ENCODE assay signal across 16 cellular contexts in genomic region chr11:47941907-47942558, GRCh38. TPM values are rescaled to one million over a fixed set of nuclear protein-coding genes. Genes with fewer than 3 reads are reported as not detected.
A peak's percentile ranks its signal among the peaks of the same experiment; 100 is the strongest.
DNase-seq lines count a peak whose midpoint lies in the region; ATAC-seq, FAIRE-seq and TF ChIP-seq lines count a peak whose summit lies in the region.
"Had no signal": no experiment of that assay in that cellular context is flagged by ENCODE, and none has a peak within 500 bp of the region (broad histone marks: within the 10 kb centered on the region; RNA-seq: fewer than 3 reads in every experiment).

No MANE protein-coding gene starts in this region.

- TF ChIP-seq RAD21 in K562 (CRISPR knock-in tag; conservative IDR thresholded peaks at IDR 0.05 in 1 of 2, IDR thresholded peaks at IDR 0.05 in 1 of 2), result no peak

- H3K4me2 ChIP-seq in K562 (ENCODE audit: insufficient read depth, low read length), result no peak overlapping the region
- H3K4me2 ChIP-seq in osteoblast (ENCODE audit: insufficient read depth, low read length), result no peak overlapping the region

- H3K79me2 ChIP-seq in K562 (ENCODE audit: control insufficient read depth, insufficient read depth, low read length), result no peaks in the 10 kb centered on the region
- H3K79me2 ChIP-seq in osteoblast (ENCODE audit: insufficient read depth, low read length), result no peaks in the 10 kb centered on the region

- H3K27me3 ChIP-seq in K562 (ENCODE audit: control insufficient read depth in 2 of 2, insufficient read depth in 2 of 2, low read length in 2 of 2) (no peaks in the 10 kb centered on the region), osteoblast (ENCODE audit: insufficient read depth, low read length) (no peaks in the 10 kb centered on the region)

- POLR2A ChIA-PET in K562 (lab: Yijun Ruan, JAX), result interaction anchor here (0.7 kb wide), 1 partner anchor 63 kb away, joined by 3 read pairs; no protein-coding TSS in a partner anchor

- H3K9me3 ChIP-seq in K562 (replicated peaks; ENCODE audit: control insufficient read depth, insufficient read depth, low read depth, low read length), result no peaks in the 10 kb centered on the region
- H3K9me3 ChIP-seq in osteoblast (ENCODE audit: low read depth, low read length), result no peaks in the 10 kb centered on the region
- H3K9me3 ChIP-seq: SK-N-SH had no signal

- in situ Hi-C loops in K562 (cut with MboI), result no loop called here

- no peak overlapping the region for H3K27ac ChIP-seq in K562 (ENCODE audit: extremely low read depth, low read depth, low read length)
- H3K27ac ChIP-seq in osteoblast (ENCODE audit: low read depth, low read length), result no peak overlapping the region

- TF ChIP-seq EP300 in K562 (IDR thresholded peaks at IDR 0.05; ENCODE audit: low read length), result no peak

- H2AFZ ChIP-seq in K562 (ENCODE audit: low read depth, low read length), result peak overlapping the region; percentile 43
- H2AFZ ChIP-seq in osteoblast (ENCODE audit: low read length), result no peak overlapping the region

- H3K36me3 ChIP-seq in K562 (ENCODE audit: control insufficient read depth, insufficient read depth, low read length), result no peaks in the 10 kb centered on the region
- no peaks in the 10 kb centered on the region for H3K36me3 ChIP-seq in osteoblast (ENCODE audit: insufficient read depth, low read length)

- no TSS peak for BruUV-seq in K562 (replicated peaks; lab: Mats Ljungman, UMichigan)

- CTCF ChIA-PET in K562 (lab: Yijun Ruan, JAX; ENCODE audit: low intra/inter-chr PET ratio), result no interaction called here

- no peaks in the 10 kb centered on the region for H3K9me1 ChIP-seq in K562 (ENCODE audit: control insufficient read depth, insufficient read depth, low read length)

- TF ChIP-seq POLR2A in K562 (conservative IDR thresholded peaks at IDR 0.05), result no peak

- TF ChIP-seq CTCF in K562 (IDR thresholded peaks at IDR 0.05 in 2 of 3, conservative IDR thresholded peaks at IDR 0.05 in 1 of 3; ENCODE audit: insufficient read depth in 2 of 3, low read depth in 1 of 3, low read length in 3 of 3) (no peak), osteoblast (IDR thresholded peaks at IDR 0.05; ENCODE audit: extremely low read depth, low read depth, low read length) (no peak)

- H3K4me3 ChIP-seq in K562 (no peak overlapping the region), osteoblast (ENCODE audit: insufficient read depth, low read length) (no peak overlapping the region)

- ATAC-seq in GM19351 (IDR thresholded peaks at IDR 0.05; ENCODE audit: unreplicated experiment) (peak; percentile 61), K562 (no peak)

- DNase-seq in MV-4-11 (lab: John Stamatoyannopoulos, UW) (peak; percentile 80), K562 (ENCODE audit: extremely low read depth in 1 of 4, low spot score in 3 of 4) (peak in 1 of 4 experiments; percentile 36), osteoblast (ENCODE audit: insufficient read length, low spot score, missing footprints) (peak; percentile 26), NCI-H1930 (lab: John Stamatoyannopoulos, UW) (no peak), AG08395 (ENCODE audit: low spot score) (no peak), amniotic stem cell (lab: John Stamatoyannopoulos, UW) (no peak), NCI-H446 (lab: John Stamatoyannopoulos, UW) (no peak)
- DNase-seq: activated CD4-positive, CD25-positive, alpha-beta regulatory T cell; CD4-positive, alpha-beta memory T cell; glutamatergic neuron; HCEC 1CT; NCI-H1417 treated with DMSO at 0.1 percent for 48 hours; NCI-H510A treated with DMSO at 0.1 percent for 48 hours; SK-N-SH had no signal

- peaks cover 34 to 42% of the 10 kb centered on the region in 2 experiments for H3K4me1 ChIP-seq in K562 (replicated peaks in 1 of 2; ENCODE audit: control insufficient read depth in 2 of 2, insufficient read depth in 2 of 2, low read length in 2 of 2)
- H3K4me1 ChIP-seq in osteoblast (ENCODE audit: insufficient read depth, low read length), result peaks cover 34% of the 10 kb centered on the region

- 55% methylated on average over 7 of the region's 7 CpGs for WGBS in K562 (ENCODE audit: insufficient coverage, low coverage, missing lambda C conversion rate)

- no peak overlapping the region; a peak in 1 of 4 replicates for H3K9ac ChIP-seq in K562 (ENCODE audit: insufficient read depth in 1 of 2, low read depth in 2 of 2, low read length in 2 of 2)
- H3K9ac ChIP-seq: SK-N-SH had no signal

- H4K20me1 ChIP-seq in K562 (replicated peaks; ENCODE audit: control insufficient read depth, insufficient read depth, low read length) (no peaks in the 10 kb centered on the region), osteoblast (ENCODE audit: insufficient read depth, low read length) (no peaks in the 10 kb centered on the region)

- no peak for FAIRE-seq in K562 (lab: Jason Lieb, UNC)
- FAIRE-seq: GM18507 had no signal

- intact Hi-C loops in K562 (cut with micrococcal nuclease), result no loop called here

TF ChIP-seq in K562, 482 proteins besides CTCF, POLR2A, EP300 and RAD21:
- TF ChIP-seq CEBPG (CRISPR knock-in tag; IDR thresholded peaks at IDR 0.05) (no peak), CEBPG (tag; conservative IDR thresholded peaks at IDR 0.05 in 1 of 2, IDR thresholded peaks at IDR 0.05 in 1 of 2) (0 out of 4 replicates have a peak, but pooled peaks of 1 of the 2 experiments have one; percentile 41), PBX2 (CRISPR knock-in tag; IDR thresholded peaks at IDR 0.05; ENCODE audit: low read depth) (no peak), PBX2 (tag; conservative IDR thresholded peaks at IDR 0.05; ENCODE audit: low read depth) (0 out of 2 replicates have a peak, but pooled peaks have one; percentile 31), MEIS2 (IDR thresholded peaks at IDR 0.05; ENCODE audit: partially characterized antibody) (peak; percentile 32), ZNF699 (CRISPR knock-in tag; IDR thresholded peaks at IDR 0.05; ENCODE audit: insufficient replicate concordance) (no peak), MECOM (CRISPR knock-in tag; IDR thresholded peaks at IDR 0.05) (no peak), XRCC5 (IDR thresholded peaks at IDR 0.05; ENCODE audit: low read depth, low read length) (no peak), CEBPB (tag; IDR thresholded peaks at IDR 0.05) (peak; percentile 79), NR2C2 (CRISPR knock-in tag; IDR thresholded peaks at IDR 0.05) (no peak), NR2C2 (tag; IDR thresholded peaks at IDR 0.05) (peak; percentile 44)
- TF ChIP-seq, protein P1, sequence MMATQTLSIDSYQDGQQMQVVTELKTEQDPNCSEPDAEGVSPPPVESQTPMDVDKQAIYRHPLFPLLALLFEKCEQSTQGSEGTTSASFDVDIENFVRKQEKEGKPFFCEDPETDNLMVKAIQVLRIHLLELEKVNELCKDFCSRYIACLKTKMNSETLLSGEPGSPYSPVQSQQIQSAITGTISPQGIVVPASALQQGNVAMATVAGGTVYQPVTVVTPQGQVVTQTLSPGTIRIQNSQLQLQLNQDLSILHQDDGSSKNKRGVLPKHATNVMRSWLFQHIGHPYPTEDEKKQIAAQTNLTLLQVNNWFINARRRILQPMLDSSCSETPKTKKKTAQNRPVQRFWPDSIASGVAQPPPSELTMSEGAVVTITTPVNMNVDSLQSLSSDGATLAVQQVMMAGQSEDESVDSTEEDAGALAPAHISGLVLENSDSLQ (IDR thresholded peaks at IDR 0.05), result peak; percentile 73

RNA-seq across cellular contexts. Expression of gene PTPRJ, which starts 38.3 kb away (rescaled TPM):
- total RNA-seq in K562 (2011; cell fraction: chromatin; rRNA removed; ENCODE audit: low replicate concordance), result 6.8 and 11.6 TPM in 2 replicates
- total RNA-seq in K562 (2011; cell fraction: nucleolus; rRNA removed), result 3.7 and 3.8 TPM in 2 replicates
- total RNA-seq in K562 (2011; cell fraction: nucleoplasm; rRNA removed), result 6.5 and 12.5 TPM in 2 replicates
- 3.8 and 5.0 TPM in 2 replicates for total RNA-seq in K562 (2014; rRNA removed)
- 6.7 and 7.1 TPM in 2 replicates for total RNA-seq in K562 (2014; rRNA removed; fragmentation: Illumina TruSeq; extraction: Trizol)
- total RNA-seq in K562 (2015; rRNA removed; fragmentation: Illumina TruSeq; extraction: Trizol), result 7.1 TPM in 2 replicates
- total RNA-seq in K562 (2021), result 10.2 and 10.7 TPM in 2 replicates
- polyA plus RNA-seq in K562 (2011; rRNA removed), result 3.8 and 4.8 TPM in 2 replicates
- 3.3 and 3.5 TPM in 2 replicates for polyA plus RNA-seq in K562 (2011; cell fraction: cytosol; rRNA removed)
- polyA plus RNA-seq in K562 (2011; cell fraction: nucleus; rRNA removed), result 2.5 and 3.5 TPM in 2 replicates
- 4.9 and 6.3 TPM in 2 replicates for polyA plus RNA-seq in K562 (2012)
- polyA plus RNA-seq in K562 (2014; fragmentation: Illumina TruSeq; extraction: Trizol), result 5.7 and 5.8 TPM in 2 replicates
- under 1 TPM; 0.56 to 0.65 TPM for polyA plus RNA-seq in K562 (2014; fragmentation: Nextera tagmentation; extraction: Ambion mirVana)
- polyA plus RNA-seq in K562 (2014; rRNA removed), result 3.5 and 4.0 TPM in 2 replicates
- polyA minus RNA-seq in K562 (2011; rRNA and poly(A)+ RNA removed), result 3.3 and 4.6 TPM in 2 replicates
- polyA minus RNA-seq in K562 (2011; cell fraction: cytosol; rRNA and poly(A)+ RNA removed), result 2.5 and 3.1 TPM in 2 replicates
- 1.5 and 2.2 TPM in 2 replicates for polyA minus RNA-seq in K562 (2011; cell fraction: nucleus; rRNA and poly(A)+ RNA removed)
- total RNA-seq in osteoblast, result 9.1 and 10.9 TPM in 2 replicates

Comparison
In these comparisons a context has a peak if more than half of its experiments do, and no peak if none do; other contexts are left out.
1. DNase-seq: peak in MV-4-11 (single experiment) and osteoblast (single experiment); none in NCI-H1930 (0 of 2), AG08395 (single experiment), amniotic stem cell (single experiment) and NCI-H446 (0 of 2).